In genomic region chr7:45203459-45203858, GRCh38 we compare ENCODE assay signal across 1 cellular context.
TF ChIP-seq lines count a peak whose summit lies in the region.

No MANE protein-coding gene starts in this region.

TF ChIP-seq in GM12878, 131 proteins besides CTCF, POLR2A, EP300 and RAD21:
- TF ChIP-seq ZBTB4 (CRISPR knock-in tag; IDR thresholded peaks at IDR 0.05) (no peak), ZBTB40 (IDR thresholded peaks at IDR 0.05; ENCODE audit: borderline replicate concordance) (no peak), CHD1 (IDR thresholded peaks at IDR 0.05; ENCODE audit: low read depth, low read length) (no peak), POLR2AphosphoS2 (IDR thresholded peaks at IDR 0.05; ENCODE audit: low read depth, low read length) (no peak), MEF2B (IDR thresholded peaks at IDR 0.05; ENCODE audit: partially characterized antibody, poor library complexity, severe bottlenecking) (no peak), ZNF217 (IDR thresholded peaks at IDR 0.05) (no peak), RFX5 (IDR thresholded peaks at IDR 0.05; ENCODE audit: low read depth, low read length) (no peak), ATF7 (IDR thresholded peaks at IDR 0.05; ENCODE audit: low read depth) (no peak), SMC3 (IDR thresholded peaks at IDR 0.05; ENCODE audit: borderline replicate concordance, low read length) (no peak), SMAD5 (IDR thresholded peaks at IDR 0.05; ENCODE audit: low read depth) (no peak), IKZF2 (IDR thresholded peaks at IDR 0.05) (no peak), LARP7 (IDR thresholded peaks at IDR 0.05) (no peak), GABPA (IDR thresholded peaks at IDR 0.05; ENCODE audit: low read depth) (no peak)
